Comparison of ENCODE assay signal across 16 cellular contexts in the genomic region with DNA sequence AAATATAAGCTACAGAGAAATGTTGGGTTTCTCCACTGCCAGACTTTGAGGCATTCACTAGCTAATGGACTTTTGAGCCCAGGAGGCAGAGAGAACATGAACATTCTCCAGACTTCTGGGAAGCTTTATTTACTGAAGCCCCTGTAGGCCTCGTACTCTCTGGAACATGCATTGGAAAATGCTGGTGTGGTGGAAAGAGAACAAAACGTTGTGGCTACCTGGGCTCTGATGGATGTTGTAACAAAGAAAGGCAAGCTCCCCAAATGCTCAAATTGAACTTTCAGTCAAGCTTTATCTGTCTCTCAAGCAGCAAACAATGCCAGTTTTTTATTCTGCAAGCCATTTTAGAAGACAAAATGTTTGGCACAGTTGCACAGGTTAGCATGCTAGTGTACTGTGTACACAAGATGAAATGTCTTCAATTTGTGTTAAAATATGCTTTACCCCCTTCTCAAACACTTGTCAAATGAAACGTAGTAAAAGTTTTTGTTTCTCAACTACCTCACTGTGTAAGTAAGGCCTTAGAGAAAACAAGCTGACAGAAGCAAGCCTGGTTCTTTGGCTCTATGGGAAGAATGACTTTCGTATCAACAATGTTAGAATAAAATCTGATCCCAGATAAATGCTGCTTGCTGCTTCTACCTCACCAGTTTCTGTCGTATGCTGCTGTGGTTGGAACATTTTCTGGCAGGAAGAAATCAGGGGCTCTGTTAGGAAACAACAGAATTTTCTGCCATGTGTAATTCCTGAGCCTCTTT.
A peak's percentile ranks its signal among the peaks of the same experiment; 100 is the strongest.
DNase-seq lines count a peak whose midpoint lies in the region; ATAC-seq and TF ChIP-seq lines count a peak whose summit lies in the region.
"Had no signal": no experiment of that assay in that cellular context is flagged by ENCODE, and none has a peak within 500 bp of the region (broad histone marks: within the 10 kb centered on the region; RNA-seq: fewer than 3 reads in every experiment).

No MANE protein-coding gene starts in this region.

- H3K4me3 ChIP-seq in coronary artery = peak overlapping the region; percentile 22
- H3K4me3 ChIP-seq in neutrophil (ENCODE audit: low read depth in 1 of 2, low read length in 1 of 2) = no peak overlapping the region
- no peak overlapping the region for H3K4me3 ChIP-seq in aorta (ENCODE audit: low read length in 2 of 2)
- H3K4me3 ChIP-seq: cardiac muscle cell, K562, SJSA1 had no signal

- H3K27ac ChIP-seq in coronary artery (peak overlapping the region; percentile 40 to 72), neutrophil (peak overlapping the region; percentile 55), aorta (ENCODE audit: low read depth in 1 of 2, low read length in 2 of 2) (peak overlapping the region; percentile 37 to 77)
- H3K27ac ChIP-seq: cardiac muscle cell, SJSA1, VCaP had no signal

- peaks cover 66% of the 10 kb centered on the region for H3K4me1 Mint-ChIP-seq in activated naive CD8-positive, alpha-beta T cell treated with anti-CD3 and anti-CD28 coated beads, Interleukin-2, amount 50 U/mL, for 24 hours
- peaks cover 6% of the 10 kb centered on the region for H3K4me1 Mint-ChIP-seq in activated naive CD8-positive, alpha-beta T cell treated with anti-CD3 and anti-CD28 coated beads for 36 hours

- H3K27me3 ChIP-seq in neutrophil = no peaks in the 10 kb centered on the region
- H3K27me3 ChIP-seq in aorta (ENCODE audit: control insufficient read depth in 1 of 2, insufficient read depth in 2 of 2, low read length in 1 of 2) = no peaks in the 10 kb centered on the region
- H3K27me3 ChIP-seq: cardiac muscle cell, SJSA1 had no signal

- no peak for TF ChIP-seq CTCF in coronary artery (IDR thresholded peaks at IDR 0.05)
- no peak for TF ChIP-seq CTCF in neutrophil (IDR thresholded peaks at IDR 0.05)

- no peak overlapping the region for H3K4me3 Mint-ChIP-seq in activated naive CD8-positive, alpha-beta T cell treated with anti-CD3 and anti-CD28 coated beads, Interleukin-2, amount 50 U/mL, for 24 hours
- no peak overlapping the region for H3K4me3 Mint-ChIP-seq in activated naive CD8-positive, alpha-beta T cell treated with anti-CD3 and anti-CD28 coated beads for 36 hours
- H3K4me3 Mint-ChIP-seq: activated naive CD8-positive, alpha-beta T cell had no signal

- no peak for DNase-seq in activated naive CD8-positive, alpha-beta T cell treated with anti-CD3 and anti-CD28 coated beads, Interleukin-2, amount 50 U/mL, for 24 hours
- DNase-seq in activated naive CD8-positive, alpha-beta T cell treated with anti-CD3 and anti-CD28 coated beads for 36 hours = no peak
- no peak for DNase-seq in coronary artery (ENCODE audit: low spot score)
- no peak for DNase-seq in aorta
- DNase-seq in COR-L47 (lab: John Stamatoyannopoulos, UW) = no peak
- no peak for DNase-seq in NCI-H2171 treated with DMSO at 0.1 percent for 48 hours (lab: John Stamatoyannopoulos, UW)
- DNase-seq: Caco-2, NCI-H1105 treated with DMSO at 0.1 percent for 48 hours, posterior cingulate gyrus had no signal

- H3K9me3 ChIP-seq in neutrophil (no peaks in the 10 kb centered on the region), aorta (ENCODE audit: control insufficient read depth, low read length) (no peaks in the 10 kb centered on the region)
- H3K9me3 ChIP-seq: Caco-2, SJSA1 had no signal

- H3K4me1 ChIP-seq in neutrophil (ENCODE audit: control insufficient read depth in 1 of 2, insufficient read depth in 1 of 2, low read depth in 1 of 2, low read length in 1 of 2) (peaks cover 24 to 31% of the 10 kb centered on the region in 2 experiments), aorta (ENCODE audit: control insufficient read depth in 1 of 2, insufficient read depth in 2 of 2, low read length in 2 of 2) (peaks cover 3 to 5% of the 10 kb centered on the region in 2 donors)
- H3K4me1 ChIP-seq: SJSA1 had no signal

- peaks cover 46% of the 10 kb centered on the region for H3K36me3 ChIP-seq in neutrophil
- H3K36me3 ChIP-seq in aorta (ENCODE audit: control insufficient read depth in 1 of 2, insufficient read depth in 2 of 2, low read length in 1 of 2) = no peaks in the 10 kb centered on the region
- H3K36me3 ChIP-seq: cardiac muscle cell, SJSA1 had no signal

- 6 to 9% methylated on average over 5 of the region's 5 CpGs for WGBS in aorta, 2 donors

- no peaks in the 10 kb centered on the region for H3K27me3 Mint-ChIP-seq in activated naive CD8-positive, alpha-beta T cell treated with anti-CD3 and anti-CD28 coated beads, Interleukin-2, amount 50 U/mL, for 24 hours
- no peaks in the 10 kb centered on the region for H3K27me3 Mint-ChIP-seq in activated naive CD8-positive, alpha-beta T cell treated with anti-CD3 and anti-CD28 coated beads for 36 hours
- H3K27me3 Mint-ChIP-seq: activated naive CD8-positive, alpha-beta T cell had no signal

- intact Hi-C loops in aorta (cut with DNase I) = loop anchor here in 1 of 2 donors (5.0 kb wide), 1 partner anchor 79 kb away; the partner anchor contains the start of gene ENTPD1

- H3K27ac Mint-ChIP-seq in activated naive CD8-positive, alpha-beta T cell treated with anti-CD3 and anti-CD28 coated beads, Interleukin-2, amount 50 U/mL, for 24 hours = peak overlapping the region; percentile 64
- no peak overlapping the region for H3K27ac Mint-ChIP-seq in activated naive CD8-positive, alpha-beta T cell treated with anti-CD3 and anti-CD28 coated beads for 36 hours
- H3K27ac Mint-ChIP-seq: activated naive CD8-positive, alpha-beta T cell had no signal

- H3K9me3 Mint-ChIP-seq in activated naive CD8-positive, alpha-beta T cell treated with anti-CD3 and anti-CD28 coated beads, Interleukin-2, amount 50 U/mL, for 24 hours = peaks cover 3% of the 10 kb centered on the region
- H3K9me3 Mint-ChIP-seq in activated naive CD8-positive, alpha-beta T cell treated with anti-CD3 and anti-CD28 coated beads for 36 hours = no peaks in the 10 kb centered on the region

- ATAC-seq in activated naive CD8-positive, alpha-beta T cell treated with anti-CD3 and anti-CD28 coated beads, Interleukin-2, amount 50 U/mL, for 24 hours = no peak
- ATAC-seq in aorta (ENCODE audit: low FRiP score) = no peak
- no peak for ATAC-seq in GM18870 (IDR thresholded peaks at IDR 0.05; ENCODE audit: unreplicated experiment)
- ATAC-seq: K562 had no signal

- no peaks in the 10 kb centered on the region for H3K36me3 Mint-ChIP-seq in activated naive CD8-positive, alpha-beta T cell treated with anti-CD3 and anti-CD28 coated beads, Interleukin-2, amount 50 U/mL, for 24 hours (ENCODE audit: low read depth)
- H3K36me3 Mint-ChIP-seq in activated naive CD8-positive, alpha-beta T cell treated with anti-CD3 and anti-CD28 coated beads for 36 hours = no peaks in the 10 kb centered on the region
- H3K36me3 Mint-ChIP-seq: activated naive CD8-positive, alpha-beta T cell had no signal
